8 cellular contexts compared by ENCODE assay signal in genomic region chr21:6110716-6111343, GRCh38.
DNase-seq lines count a peak whose midpoint lies in the region; ATAC-seq, FAIRE-seq and TF ChIP-seq lines count a peak whose summit lies in the region.
"Not testable (repeated sequence)": the region's sequence is repeated elsewhere in the genome, so short reads cannot be mapped to it uniquely, and the experiment has no call there.

No MANE protein-coding gene starts in this region.

- in situ Hi-C loops in IMR-90 (cut with MboI; ENCODE audit: low sequenced_read_pairs); GM12878 (cut with MboI): not testable (repeated sequence)

- not testable (repeated sequence) for DNase-seq in IMR-90; GM12878 (ENCODE audit: low read depth, low spot score); lower lobe of right lung; tibial artery

- ATAC-seq in GM18867 (IDR thresholded peaks at IDR 0.05; ENCODE audit: unreplicated experiment) = peak; percentile 78
- peak; percentile 75 for ATAC-seq in GM21360 (IDR thresholded peaks at IDR 0.05; ENCODE audit: unreplicated experiment)
- peak; percentile 85 for ATAC-seq in HG02642 (IDR thresholded peaks at IDR 0.05; ENCODE audit: poor library complexity, unreplicated experiment)
- peak; percentile 64 for ATAC-seq in HG03103 (IDR thresholded peaks at IDR 0.05; ENCODE audit: low read depth, unreplicated experiment)
- ATAC-seq in IMR-90 (ENCODE audit: low read depth) = peak; percentile 91
- ATAC-seq in GM12878 = peak; percentile 54
- ATAC-seq in lower lobe of right lung = peak; percentile 72 to 93

- H2BK5ac ChIP-seq in IMR-90 (ENCODE audit: low read depth, low read length, poor library complexity, severe bottlenecking) = not testable (repeated sequence)

- dilution Hi-C loops in IMR-90 (cut with HindIII; ENCODE audit: low sequenced_read_pairs, unreplicated experiment) = not testable (repeated sequence)

- not testable (repeated sequence) for H3K9me1 ChIP-seq in IMR-90 (ENCODE audit: insufficient read depth, low read length)

- H4K20me1 ChIP-seq in IMR-90 (ENCODE audit: insufficient read depth, low read length); GM12878 (ENCODE audit: control insufficient read depth, insufficient read depth): not testable (repeated sequence)

- not testable (repeated sequence) for H3K18ac ChIP-seq in IMR-90 (ENCODE audit: low read depth, low read length)

- RAD21 ChIA-PET in GM12878 (lab: Charles Lee; ENCODE audit: unreplicated experiment) = not testable (repeated sequence)

- not testable (repeated sequence) for FAIRE-seq in GM12878 (lab: Jason Lieb, UNC)

- H3K36me3 ChIP-seq in IMR-90 (ENCODE audit: control insufficient read depth, insufficient read depth, low read length); GM12878 (ENCODE audit: control insufficient read depth in 2 of 2, insufficient read depth in 2 of 2, low read length in 1 of 2); lower lobe of right lung; tibial artery: not testable (repeated sequence)

- POLR2A ChIA-PET in IMR-90 (lab: Charles Lee; ENCODE audit: unreplicated experiment); GM12878 (lab: Charles Lee): not testable (repeated sequence)

- H3K27me3 ChIP-seq in IMR-90 (ENCODE audit: control insufficient read depth, insufficient read depth, low read length); GM12878 (replicated peaks in 1 of 2; ENCODE audit: control insufficient read depth in 2 of 2, insufficient read depth in 2 of 2, low read length in 1 of 2); lower lobe of right lung (ENCODE audit: low read depth); tibial artery: not testable (repeated sequence)

- H3K79me2 ChIP-seq in GM12878 (ENCODE audit: control insufficient read depth, insufficient read depth, low read length) = not testable (repeated sequence)

- not testable (repeated sequence) for H3K23ac ChIP-seq in IMR-90 (ENCODE audit: low read depth, low read length)

- intact Hi-C loops in IMR-90 (cut with micrococcal nuclease); GM12878 (cut with micrococcal nuclease; ENCODE audit: unreplicated experiment); lower lobe of right lung (cut with DNase I); tibial artery (cut with DNase I; ENCODE audit: low total_unique reads): not testable (repeated sequence)

- H3K4me2 ChIP-seq in IMR-90 (ENCODE audit: low read depth, low read length); GM12878 (ENCODE audit: control insufficient read depth, insufficient read depth): not testable (repeated sequence)

- SMC1A ChIA-PET in GM12878 (lab: Charles Lee; ENCODE audit: uncharacterized antibody, unreplicated experiment) = not testable (repeated sequence)

- H3K9me3 ChIP-seq in IMR-90 (ENCODE audit: control insufficient read depth, insufficient read depth, low read length); GM12878 (replicated peaks; ENCODE audit: control insufficient read depth, insufficient read depth, low read length); lower lobe of right lung; tibial artery: not testable (repeated sequence)

- not testable (repeated sequence) for H2AFZ ChIP-seq in IMR-90 (replicated peaks; ENCODE audit: low read length, poor library complexity); GM12878 (ENCODE audit: control insufficient read depth, low read depth, low read length)

- not testable (repeated sequence) for H3K14ac ChIP-seq in IMR-90 (replicated peaks; ENCODE audit: low read depth, low read length)

- not testable (repeated sequence) for BruUV-seq in IMR-90 (replicated peaks; lab: Mats Ljungman, UMichigan); GM12878 (replicated peaks; lab: Mats Ljungman, UMichigan)

- TF ChIP-seq EP300 in GM12878 (IDR thresholded peaks at IDR 0.05; ENCODE audit: borderline replicate concordance in 1 of 2, control insufficient read depth in 1 of 2, low read depth in 2 of 2, low read length in 2 of 2) = not testable (repeated sequence)

- not testable (repeated sequence) for H2AK5ac ChIP-seq in IMR-90 (ENCODE audit: low read depth, low read length)

- not testable (repeated sequence) for H3K27ac ChIP-seq in IMR-90 (ENCODE audit: insufficient read depth, low read length); GM12878 (ENCODE audit: control insufficient read depth, insufficient read depth); lower lobe of right lung; tibial artery

- not testable (repeated sequence) for H3K56ac ChIP-seq in IMR-90 (ENCODE audit: extremely low read depth, insufficient read depth, low read length)

- H3K4me1 ChIP-seq in IMR-90 (ENCODE audit: control insufficient read depth, insufficient read depth, low read length); GM12878 (ENCODE audit: control insufficient read depth, insufficient read depth, low read length); lower lobe of right lung; tibial artery: not testable (repeated sequence)

- not testable (repeated sequence) for H2BK15ac ChIP-seq in IMR-90 (ENCODE audit: low read depth, low read length)

- H3K4me3 ChIP-seq in IMR-90 (ENCODE audit: insufficient read depth, low read depth, low read length); GM12878; lower lobe of right lung: not testable (repeated sequence)
- H3K4me3 ChIP-seq in tibial artery = peak overlapping the region; percentile 37 to 41

- not testable (repeated sequence) for H4K8ac ChIP-seq in IMR-90 (ENCODE audit: low read depth in 2 of 2, low read length in 2 of 2)

- H4K5ac ChIP-seq in IMR-90 (ENCODE audit: low read depth, low read length) = not testable (repeated sequence)

- not testable (repeated sequence) for H3K9ac ChIP-seq in IMR-90 (ENCODE audit: low read depth, low read length); GM12878 (ENCODE audit: control insufficient read depth, insufficient read depth, low read length)

- CTCF ChIA-PET in IMR-90 (lab: Yijun Ruan, JAX); GM12878 (lab: Yijun Ruan, JAX): not testable (repeated sequence)

- not testable (repeated sequence) for TF ChIP-seq POLR2A in IMR-90 (IDR thresholded peaks at IDR 0.05; ENCODE audit: low read depth, low read length); GM12878 (IDR thresholded peaks at IDR 0.05; ENCODE audit: low read depth, low read length)

- H3K79me1 ChIP-seq in IMR-90 (ENCODE audit: low read depth in 1 of 2, low read length in 2 of 2) = not testable (repeated sequence)

- not testable (repeated sequence) for TF ChIP-seq CTCF in IMR-90 (conservative IDR thresholded peaks at IDR 0.05; ENCODE audit: low read depth, low read length); GM12878 (IDR thresholded peaks at IDR 0.05 in 2 of 3, conservative IDR thresholded peaks at IDR 0.05 in 1 of 3; ENCODE audit: control insufficient read depth in 2 of 3, extremely low read depth in 1 of 3, insufficient read depth in 1 of 3, low read depth in 3 of 3, low read length in 3 of 3); lower lobe of right lung (IDR thresholded peaks at IDR 0.05); tibial artery (IDR thresholded peaks at IDR 0.05)

- TF ChIP-seq RAD21 in IMR-90 (IDR thresholded peaks at IDR 0.05; ENCODE audit: low read length); GM12878 (IDR thresholded peaks at IDR 0.05; ENCODE audit: insufficient read depth, low read depth, low read length): not testable (repeated sequence)

- not testable (repeated sequence) for H2BK120ac ChIP-seq in IMR-90 (ENCODE audit: low read depth, low read length)

- not testable (repeated sequence) for H2AK9ac ChIP-seq in IMR-90 (replicated peaks; ENCODE audit: low read depth, low read length, poor library complexity)

- WGBS in IMR-90 (ENCODE audit: extremely low coverage in 2 of 2, insufficient read length in 1 of 2), 2 experiments = no CpG with 5 or more reads among the region's 110 CpGs
- WGBS in GM12878 (ENCODE audit: insufficient coverage, insufficient replicate concordance, low lambda C conversion rate, missing lambda C conversion rate) = no CpG with 5 or more reads among the region's 110 CpGs

- H2BK20ac ChIP-seq in IMR-90 (ENCODE audit: low read depth, low read length) = not testable (repeated sequence)

- not testable (repeated sequence) for H4K91ac ChIP-seq in IMR-90 (ENCODE audit: insufficient read depth, low read depth, low read length)

- H3K4ac ChIP-seq in IMR-90 (ENCODE audit: low read depth, low read length) = not testable (repeated sequence)
